In the genomic region with DNA sequence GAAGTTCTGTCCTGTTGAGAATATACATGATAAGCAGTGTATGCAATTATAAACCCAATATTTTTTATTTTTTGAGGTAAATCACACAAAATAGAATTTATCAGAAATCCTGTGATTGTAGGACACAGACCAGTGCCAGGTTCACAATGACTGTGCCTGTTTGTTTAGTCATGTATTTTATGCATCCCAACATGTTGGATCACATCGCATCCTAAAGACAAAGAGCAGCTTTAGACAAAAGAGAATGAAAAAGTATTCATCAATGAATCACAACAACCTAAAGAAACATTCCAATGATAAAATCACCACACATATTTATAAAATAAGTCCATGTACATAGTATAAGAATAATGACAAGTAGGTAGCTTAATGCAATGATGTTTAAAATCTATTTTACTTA, we compare ENCODE assay signal across 29 cellular contexts.
"Had no signal": no experiment of that assay in that cellular context is flagged by ENCODE, and none has a peak within 500 bp of the region (broad histone marks: within the 10 kb centered on the region; RNA-seq: fewer than 3 reads in every experiment).

No MANE protein-coding gene starts in this region.

- H3K9me3 ChIP-seq: gastrocnemius medialis had no signal

- H3K36me3 ChIP-seq: brain microvascular endothelial cell, cardiac muscle cell, gastrocnemius medialis, WERI-Rb-1 had no signal

- H3K27me3 ChIP-seq: brain microvascular endothelial cell, dorsolateral prefrontal cortex, gastrocnemius medialis had no signal

- DNase-seq: activated B cell treated with CpG ODN at 0.5 μM for 24 hours; activated CD4-positive, alpha-beta T cell treated with anti-CD3 and anti-CD28 coated beads for 48 hours; activated CD4-positive, alpha-beta T cell treated with anti-CD3 and anti-CD28 coated beads, Interleukin-2, amount 50 U/mL, for 1 hour; activated CD4-positive, alpha-beta T cell treated with anti-CD3 and anti-CD28 coated beads, Interleukin-2, amount 50 U/mL, for 48 hours; activated CD8-positive, alpha-beta memory T cell treated with anti-CD3 and anti-CD28 coated beads for 24 hours; activated CD8-positive, alpha-beta T cell treated with anti-CD3 and anti-CD28 coated beads for 36 hours; activated effector memory CD4-positive, alpha-beta T cell treated with Interleukin-2 at 50 U/mL for 16 hours; activated gamma-delta T cell treated with Interleukin-2 at 50 U/mL for 16 hours; activated naive CD4-positive, alpha-beta T cell treated with anti-CD3 and anti-CD28 coated beads, Interleukin-2, amount 50 U/mL, for 16 hours; activated naive CD4-positive, alpha-beta T cell treated with Interleukin-2 at 50 U/mL for 16 hours; activated T-cell treated with anti-CD3 and anti-CD28 coated beads, Interleukin-2, amount 50 U/mL, for 4 hours; amniotic stem cell; anterior cingulate cortex; brain microvascular endothelial cell; central memory CD4-positive, alpha-beta T cell; cerebellar nuclear complex; dorsolateral prefrontal cortex; effector memory CD4-positive, alpha-beta T cell; endodermal cell; foreskin fibroblast; gastrocnemius medialis; hippocampal formation; T-cell; T1000; WERI-Rb-1 had no signal

- ATAC-seq: activated CD4-positive, CD25-positive, alpha-beta regulatory T cell treated with anti-CD3 and anti-CD28 coated beads, Interleukin-2, amount 50 U/mL, for 24 hours; activated CD8-positive, alpha-beta T cell treated with anti-CD3 and anti-CD28 coated beads for 36 hours; activated T-cell treated with anti-CD3 and anti-CD28 coated beads, Interleukin-2, amount 50 U/mL, for 4 hours; activated T-helper 17 cell treated with anti-CD3 and anti-CD28 coated beads, Interleukin-2, amount 50 U/mL, for 72 hours; gastrocnemius medialis; T-cell had no signal

- H3K4me3 ChIP-seq: cardiac muscle cell, coronary artery, dorsolateral prefrontal cortex, gastrocnemius medialis had no signal

- H3K27ac ChIP-seq: brain microvascular endothelial cell, cardiac muscle cell, coronary artery, dorsolateral prefrontal cortex, gastrocnemius medialis, WERI-Rb-1 had no signal
